30 cellular contexts compared by ENCODE assay signal in genomic region chr7:7710469-7710868, GRCh38.
"Had no signal": no experiment of that assay in that cellular context is flagged by ENCODE, and none has a peak within 500 bp of the region (broad histone marks: within the 10 kb centered on the region; RNA-seq: fewer than 3 reads in every experiment).

No MANE protein-coding gene starts in this region.

- H3K36me3 Mint-ChIP-seq: activated naive CD4-positive, alpha-beta T cell treated with anti-CD3 and anti-CD28 coated beads, Interleukin-2, amount 10 ng/mL, durations not matched to agents 7 days and 5 days; activated naive CD4-positive, alpha-beta T cell treated with anti-CD3 and anti-CD28 coated beads, Interleukin-2, amount 50 U/mL, for 72 hours had no signal

- FAIRE-seq: colon had no signal

- H3K4me3 ChIP-seq: ascending aorta, esophagus muscularis mucosa, gastrocnemius medialis, heart left ventricle had no signal

- DNase-seq: activated CD4-positive, alpha-beta memory T cell treated with anti-CD3 and anti-CD28 coated beads, Interleukin-2, amount 10 ng/mL, durations not matched to agents 7 days and 5 days; activated CD4-positive, alpha-beta T cell treated with anti-CD3 and anti-CD28 coated beads for 4 hours; activated CD4-positive, alpha-beta T cell treated with anti-CD3 and anti-CD28 coated beads, Interleukin-2, amount 10 ng/mL, durations not matched to agents 7 days and 5 days; activated CD4-positive, alpha-beta T cell treated with anti-CD3 and anti-CD28 coated beads, Interleukin-2, amount 50 U/mL, for 4 hours; activated CD4-positive, CD25-positive, alpha-beta regulatory T cell; activated CD4-positive, CD25-positive, alpha-beta regulatory T cell treated with anti-CD3 and anti-CD28 coated beads, Interleukin-2, amount 50 U/mL, for 72 hours; activated CD8-positive, alpha-beta memory T cell treated with anti-CD3 and anti-CD28 coated beads, Interleukin-2, amount 50 U/mL, for 48 hours; activated gamma-delta T cell; activated naive CD4-positive, alpha-beta T cell; activated naive CD4-positive, alpha-beta T cell treated with anti-CD3 and anti-CD28 coated beads, Interleukin-2, amount 10 ng/mL, durations not matched to agents 7 days and 5 days; activated naive CD8-positive, alpha-beta T cell treated with anti-CD3 and anti-CD28 coated beads, Interleukin-2, amount 10 ng/mL, durations not matched to agents 7 days and 5 days; activated T-cell treated with anti-CD3 and anti-CD28 coated beads for 4 hours; activated T-cell treated with anti-CD3 and anti-CD28 coated beads, Interleukin-2, amount 50 U/mL, for 24 hours; activated T-cell treated with anti-CD3 and anti-CD28 coated beads, Interleukin-2, amount 50 U/mL, for 72 hours; caudate nucleus; cortex of kidney; dermis blood vessel endothelial cell; effector CD4-positive, alpha-beta T cell; effector memory CD8-positive, alpha-beta T cell; erythroblast; foreskin keratinocyte; gastrocnemius medialis; glutamatergic neuron; heart left ventricle; T-helper 1 cell; T-helper 2 cell had no signal

- H3K27me3 ChIP-seq: ascending aorta, esophagus muscularis mucosa, foreskin keratinocyte, gastrocnemius medialis, heart left ventricle had no signal

- H3K27ac ChIP-seq: ascending aorta, esophagus muscularis mucosa, foreskin keratinocyte, gastrocnemius medialis, heart left ventricle had no signal

- H3K27me3 Mint-ChIP-seq: activated CD4-positive, alpha-beta memory T cell treated with anti-CD3 and anti-CD28 coated beads, Interleukin-2, amount 10 ng/mL, durations not matched to agents 7 days and 5 days; activated CD4-positive, alpha-beta T cell treated with anti-CD3 and anti-CD28 coated beads, Interleukin-2, amount 10 ng/mL, durations not matched to agents 7 days and 5 days; activated naive CD4-positive, alpha-beta T cell treated with anti-CD3 and anti-CD28 coated beads, Interleukin-2, amount 10 ng/mL, durations not matched to agents 7 days and 5 days; activated naive CD8-positive, alpha-beta T cell treated with anti-CD3 and anti-CD28 coated beads, Interleukin-2, amount 10 ng/mL, durations not matched to agents 7 days and 5 days; activated T-cell treated with anti-CD3 and anti-CD28 coated beads, Interleukin-2, amount 50 U/mL, for 24 hours; effector memory CD8-positive, alpha-beta T cell had no signal

- H3K9me3 Mint-ChIP-seq: activated CD4-positive, alpha-beta memory T cell treated with anti-CD3 and anti-CD28 coated beads, Interleukin-2, amount 10 ng/mL, durations not matched to agents 7 days and 5 days; activated naive CD4-positive, alpha-beta T cell treated with anti-CD3 and anti-CD28 coated beads, Interleukin-2, amount 10 ng/mL, durations not matched to agents 7 days and 5 days; activated naive CD4-positive, alpha-beta T cell treated with anti-CD3 and anti-CD28 coated beads, Interleukin-2, amount 50 U/mL, for 72 hours; activated naive CD8-positive, alpha-beta T cell treated with anti-CD3 and anti-CD28 coated beads, Interleukin-2, amount 10 ng/mL, durations not matched to agents 7 days and 5 days; activated T-cell treated with anti-CD3 and anti-CD28 coated beads, Interleukin-2, amount 50 U/mL, for 24 hours; activated T-cell treated with anti-CD3 and anti-CD28 coated beads, Interleukin-2, amount 50 U/mL, for 72 hours; effector memory CD8-positive, alpha-beta T cell had no signal

- H3K9me3 ChIP-seq: ascending aorta, esophagus muscularis mucosa, gastrocnemius medialis, heart left ventricle had no signal

- H3K36me3 ChIP-seq: ascending aorta, esophagus muscularis mucosa, gastrocnemius medialis, heart left ventricle had no signal

- H3K4me3 Mint-ChIP-seq: activated CD4-positive, alpha-beta memory T cell treated with anti-CD3 and anti-CD28 coated beads, Interleukin-2, amount 10 ng/mL, durations not matched to agents 7 days and 5 days; activated CD4-positive, alpha-beta T cell treated with anti-CD3 and anti-CD28 coated beads, Interleukin-2, amount 10 ng/mL, durations not matched to agents 7 days and 5 days; activated naive CD4-positive, alpha-beta T cell treated with anti-CD3 and anti-CD28 coated beads, Interleukin-2, amount 10 ng/mL, durations not matched to agents 7 days and 5 days; activated naive CD8-positive, alpha-beta T cell treated with anti-CD3 and anti-CD28 coated beads, Interleukin-2, amount 10 ng/mL, durations not matched to agents 7 days and 5 days; activated T-cell treated with anti-CD3 and anti-CD28 coated beads, Interleukin-2, amount 50 U/mL, for 24 hours; activated T-cell treated with anti-CD3 and anti-CD28 coated beads, Interleukin-2, amount 50 U/mL, for 72 hours; effector memory CD8-positive, alpha-beta T cell had no signal

- ATAC-seq: activated T-cell treated with anti-CD3 and anti-CD28 coated beads, Interleukin-2, amount 50 U/mL, for 72 hours; effector memory CD8-positive, alpha-beta T cell; foreskin keratinocyte; gastrocnemius medialis; heart left ventricle had no signal

- H3K27ac Mint-ChIP-seq: activated CD4-positive, alpha-beta memory T cell treated with anti-CD3 and anti-CD28 coated beads, Interleukin-2, amount 10 ng/mL, durations not matched to agents 7 days and 5 days; activated CD4-positive, alpha-beta T cell treated with anti-CD3 and anti-CD28 coated beads, Interleukin-2, amount 10 ng/mL, durations not matched to agents 7 days and 5 days; activated naive CD4-positive, alpha-beta T cell treated with anti-CD3 and anti-CD28 coated beads, Interleukin-2, amount 10 ng/mL, durations not matched to agents 7 days and 5 days; activated naive CD4-positive, alpha-beta T cell treated with anti-CD3 and anti-CD28 coated beads, Interleukin-2, amount 50 U/mL, for 72 hours; activated naive CD8-positive, alpha-beta T cell treated with anti-CD3 and anti-CD28 coated beads, Interleukin-2, amount 10 ng/mL, durations not matched to agents 7 days and 5 days; activated T-cell treated with anti-CD3 and anti-CD28 coated beads, Interleukin-2, amount 50 U/mL, for 24 hours; effector memory CD8-positive, alpha-beta T cell had no signal
